Comparison of ENCODE assay signal across 8 cellular contexts in the genomic region with DNA sequence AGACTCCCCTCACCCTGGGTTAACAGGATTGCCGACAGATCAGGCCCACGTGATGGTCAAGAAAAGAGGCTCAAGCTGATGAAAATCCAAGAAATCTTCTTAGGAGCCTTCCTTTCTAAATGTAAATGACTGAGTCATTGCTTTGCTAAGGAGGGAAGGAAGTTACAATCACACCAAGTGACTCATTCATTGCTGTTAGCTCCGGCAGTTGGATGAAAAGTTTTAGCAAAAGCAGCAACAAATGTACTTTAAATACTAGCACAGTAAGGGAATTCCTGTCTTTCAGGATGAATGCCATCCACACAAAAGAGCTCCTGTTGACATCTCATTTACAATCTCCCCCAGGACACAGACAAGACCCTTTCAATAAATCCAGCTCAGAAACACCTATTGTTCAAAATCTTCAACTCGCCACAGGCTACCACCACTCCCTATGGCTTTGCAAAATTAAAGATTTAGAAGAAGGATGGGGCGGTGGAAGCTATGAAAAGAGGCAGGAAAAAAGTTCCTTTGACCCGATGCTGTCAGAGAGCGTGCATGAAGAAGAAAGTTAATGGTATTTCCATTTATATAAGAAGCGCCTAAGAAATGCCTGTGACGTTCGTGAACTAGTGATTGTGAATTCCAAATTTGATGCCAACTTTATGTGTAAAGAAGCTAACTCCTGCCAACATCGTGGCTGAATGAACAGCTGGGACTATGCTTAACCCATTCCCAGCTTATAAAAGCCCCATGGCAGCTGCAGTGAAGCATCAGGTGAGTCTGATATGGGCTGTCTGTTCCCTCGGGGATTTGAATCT.
DNase-seq lines count a peak whose midpoint lies in the region; ATAC-seq and TF ChIP-seq lines count a peak whose summit lies in the region.

No MANE protein-coding gene starts in this region.

- no peaks in the 10 kb centered on the region for H3K9me3 ChIP-seq in CD8-positive, alpha-beta T cell (ENCODE audit: low read length)
- H3K9me3 ChIP-seq in Panc1 (ENCODE audit: control insufficient read depth, insufficient read depth, low read depth, low read length) = no peaks in the 10 kb centered on the region

- H3K4me3 ChIP-seq in CD8-positive, alpha-beta T cell (ENCODE audit: low read depth, low read length) = peak overlapping the region; percentile 36
- H3K4me3 ChIP-seq in Panc1 (ENCODE audit: low read depth in 2 of 2, low read length in 2 of 2) = peak overlapping the region; percentile 57 to 72
- H3K4me3 ChIP-seq in choroid plexus epithelial cell (ENCODE audit: low read depth, low read length) = peak overlapping the region; percentile 50
- H3K4me3 ChIP-seq in lower leg skin (ENCODE audit: low read depth, poor library complexity, severe bottlenecking) = no peak overlapping the region

- no peak for TF ChIP-seq POLR2A in lower leg skin (IDR thresholded peaks at IDR 0.05)

- peaks cover 18% of the 10 kb centered on the region for H3K4me1 Mint-ChIP-seq in CD8-positive, alpha-beta T cell (ENCODE audit: low read depth)

- DNase-seq in CD8-positive, alpha-beta T cell = peak in 1 of 7 experiments; percentile 24
- DNase-seq in Panc1 (ENCODE audit: low read depth, low spot score) (peak; percentile 92), choroid plexus epithelial cell (ENCODE audit: low read depth) (peak; percentile 98), islet precursor cell (peak; percentile 85), lower leg skin (ENCODE audit: low spot score in 2 of 2) (no peak)
- DNase-seq in stimulated activated naive CD8-positive, alpha-beta T cell treated with anti-CD3 and anti-CD28 coated beads, Interleukin-15, Interleukin-2, amounts not matched to agents 100 U/mL and 50 U/mL, for 24 hours = peak; percentile 36

- no peak overlapping the region for H3K27ac ChIP-seq in CD8-positive, alpha-beta T cell (ENCODE audit: low read depth, low read length)
- H3K27ac ChIP-seq in Panc1 (ENCODE audit: low read length) = peak overlapping the region; percentile 100

- H3K27me3 ChIP-seq in CD8-positive, alpha-beta T cell (ENCODE audit: insufficient read depth, low read length) = no peaks in the 10 kb centered on the region
- H3K27me3 ChIP-seq in Panc1 (ENCODE audit: control insufficient read depth, insufficient read depth, low read length) = no peaks in the 10 kb centered on the region

- H3K36me3 Mint-ChIP-seq in CD8-positive, alpha-beta T cell = no peaks in the 10 kb centered on the region

- POLR2A ChIA-PET in CD8-positive, alpha-beta T cell (lab: Charles Lee) = interaction anchor here (0.8 to 2.4 kb wide), 5 partner anchors 10 to 306 kb away, joined by 3 to 42 read pairs (median 5); no protein-coding TSS in a partner anchor
- POLR2A ChIA-PET in Panc1 (lab: Charles Lee) = interaction anchor here (0.5 to 3.2 kb wide), 18 partner anchors 9 to 532 kb away, joined by 3 to 20 read pairs (median 6); partner anchors contain the start of gene TGIF1

- H3K27me3 Mint-ChIP-seq in CD8-positive, alpha-beta T cell (ENCODE audit: low read depth) = no peaks in the 10 kb centered on the region

- peak; percentile 38 for ATAC-seq in CD8-positive, alpha-beta T cell
- peak; percentile 30 for ATAC-seq in HG03108 (IDR thresholded peaks at IDR 0.05; ENCODE audit: unreplicated experiment)
- peak; percentile 69 for ATAC-seq in Panc1
- peak; percentile 37 for ATAC-seq in stimulated activated naive CD8-positive, alpha-beta T cell treated with anti-CD3 and anti-CD28 coated beads, Interleukin-15, Interleukin-2, amounts not matched to agents 100 U/mL and 50 U/mL, for 24 hours
- no peak for ATAC-seq in HG03097 (IDR thresholded peaks at IDR 0.05; ENCODE audit: low FRiP score, unreplicated experiment)

- no peaks in the 10 kb centered on the region for H3K36me3 ChIP-seq in CD8-positive, alpha-beta T cell (ENCODE audit: insufficient read depth, low read length)
- H3K36me3 ChIP-seq in Panc1 (ENCODE audit: control insufficient read depth, insufficient read depth, low read length) = no peaks in the 10 kb centered on the region; the same call in 1 of the 2 replicates

- intact Hi-C loops in CD8-positive, alpha-beta T cell (cut with DNase I, micrococcal nuclease) = loop anchor here (1.0 to 2.0 kb wide), 2 partner anchors 9 to 21 kb away; no protein-coding TSS in a partner anchor
- intact Hi-C loops in Panc1 (cut with micrococcal nuclease; ENCODE audit: unreplicated experiment) = loop anchor here (2.0 kb wide), 2 partner anchors 63 to 323 kb away; no protein-coding TSS in a partner anchor
- intact Hi-C loops in lower leg skin (cut with DNase I; ENCODE audit: low total_unique reads) = no loop called here

- no peak overlapping the region for H3K4me3 Mint-ChIP-seq in CD8-positive, alpha-beta T cell

- no peaks in the 10 kb centered on the region for H3K9me3 Mint-ChIP-seq in CD8-positive, alpha-beta T cell

- no peak for TF ChIP-seq CTCF in CD8-positive, alpha-beta T cell (IDR thresholded peaks at IDR 0.05)
- TF ChIP-seq CTCF in Panc1 (IDR thresholded peaks at IDR 0.05) (no peak), choroid plexus epithelial cell (conservative IDR thresholded peaks at IDR 0.05; ENCODE audit: low read depth, low read length) (no peak), lower leg skin (IDR thresholded peaks at IDR 0.05) (no peak)

- TSS peak; percentile 93 for BruUV-seq in Panc1 (replicated peaks; lab: Mats Ljungman, UMichigan)

- 4 to 7% methylated on average over 12 of the region's 12 CpGs for WGBS in lower leg skin, 2 donors

- in situ Hi-C loops in Panc1 (cut with HindIII; ENCODE audit: low pct_unique_long_range_greater_than_20kb, low sequenced_read_pairs) = no loop called here

- peaks cover 44% of the 10 kb centered on the region for H3K4me1 ChIP-seq in CD8-positive, alpha-beta T cell (ENCODE audit: insufficient read depth, low read length)
- peaks cover 53% of the 10 kb centered on the region for H3K4me1 ChIP-seq in Panc1 (ENCODE audit: control insufficient read depth, insufficient read depth, low read length)

- CTCF ChIA-PET in CD8-positive, alpha-beta T cell (lab: Charles Lee) = interaction anchor here (0.8 to 2.4 kb wide), 8 partner anchors 8 to 321 kb away, joined by 3 to 29 read pairs (median 5); no protein-coding TSS in a partner anchor
- CTCF ChIA-PET in Panc1 (lab: Charles Lee) = interaction anchor here (0.7 to 1.9 kb wide), 4 partner anchors 10 to 63 kb away, joined by 3 to 12 read pairs (median 6); no protein-coding TSS in a partner anchor

- H3K27ac Mint-ChIP-seq in CD8-positive, alpha-beta T cell = no peak overlapping the region

Comparison
In these comparisons a context has a peak if more than half of its experiments do, and no peak if none do; other contexts are left out.
1. DNase-seq: peak in Panc1 (single experiment), choroid plexus epithelial cell (single experiment), islet precursor cell (single experiment) and stimulated activated naive CD8-positive, alpha-beta T cell treated with anti-CD3 and anti-CD28 coated beads, Interleukin-15, Interleukin-2, amounts not matched to agents 100 U/mL and 50 U/mL, for 24 hours (single experiment); none in lower leg skin (0 of 2).